22 cellular contexts compared by ENCODE assay signal in the genomic region with DNA sequence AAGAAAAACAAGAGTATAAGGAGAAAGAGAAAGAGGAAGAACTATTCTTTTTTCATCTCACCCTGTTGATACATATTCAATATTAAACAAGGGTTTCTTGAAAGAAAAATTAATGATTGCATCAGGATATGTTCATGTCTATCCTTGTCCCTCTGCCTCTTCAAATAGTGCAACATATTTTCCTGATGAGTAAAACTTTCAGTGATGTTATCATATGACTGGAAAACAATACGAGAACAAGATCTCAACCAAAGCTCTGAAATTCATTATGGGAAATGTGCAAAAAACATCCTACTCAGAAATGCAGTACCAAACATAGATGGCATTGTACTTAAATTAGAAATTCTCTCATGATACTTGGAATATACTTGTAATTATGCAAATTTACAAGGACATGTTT.
DNase-seq lines count a peak whose midpoint lies in the region; ATAC-seq and TF ChIP-seq lines count a peak whose summit lies in the region.
"Had no signal": no experiment of that assay in that cellular context is flagged by ENCODE, and none has a peak within 500 bp of the region (broad histone marks: within the 10 kb centered on the region; RNA-seq: fewer than 3 reads in every experiment).

No MANE protein-coding gene starts in this region.

- no peak overlapping the region for H4K8ac ChIP-seq in mesendoderm (ENCODE audit: low read depth, low read length)

- H2BK120ac ChIP-seq in mesendoderm (ENCODE audit: low read depth, low read length) = no peak overlapping the region

- H3K18ac ChIP-seq in mesendoderm (ENCODE audit: low read length) = no peak overlapping the region

- H3K4ac ChIP-seq in mesendoderm (ENCODE audit: low read depth, low read length) = no peak overlapping the region

- no peak overlapping the region for H2BK5ac ChIP-seq in mesendoderm (ENCODE audit: low read length)

- POLR2A ChIA-PET in BJ (lab: Charles Lee) = interaction anchor here (0.6 kb wide), 1 partner anchor 33 kb away, joined by 4 read pairs; no protein-coding TSS in a partner anchor

- no peak overlapping the region for H3K4me2 ChIP-seq in mesendoderm (ENCODE audit: low read length)

- H3K23ac ChIP-seq in mesendoderm (ENCODE audit: low read length) = no peak overlapping the region

- no peak overlapping the region for H2BK15ac ChIP-seq in mesendoderm (replicated peaks; ENCODE audit: low read depth)

- DNase-seq in BJ (ENCODE audit: low read depth) = peak; percentile 34
- DNase-seq in NCI-H460 (ENCODE audit: extremely low read depth, low read depth) = peak; percentile 56
- DNase-seq in dermis microvascular lymphatic vessel endothelial cell (ENCODE audit: low read depth in 2 of 2) = peak; percentile 26 to 53
- peak; percentile 34 for DNase-seq in mesendoderm
- DNase-seq in effector CD8-positive, alpha-beta T cell (lab: John Stamatoyannopoulos, UW) = no peak
- no peak for DNase-seq in NCI-H748 treated with DMSO at 0.1 percent for 48 hours (lab: John Stamatoyannopoulos, UW)
- DNase-seq in activated naive CD4-positive, alpha-beta T cell (lab: John Stamatoyannopoulos, UW) = no peak
- DNase-seq: activated CD4-positive, alpha-beta T cell treated with anti-CD3 and anti-CD28 coated beads for 48 hours; C1 segment of cervical spinal cord; colonic mucosa; DMS79 treated with DMSO at 0.1 percent for 48 hours; KG1; left cardiac atrium; naive thymus-derived CD8-positive, alpha-beta T cell; NCI-H1694; NCI-H774; SHP77 treated with DMSO at 0.1 percent for 48 hours; stimulated activated CD4-positive, alpha-beta T cell treated with anti-CD3 and anti-CD28 coated beads, Interleukin-4, amount 100 ng/mL, for 24 hours; T1000; upper lobe of left lung had no signal

- H3K79me1 ChIP-seq in mesendoderm (ENCODE audit: low read length) = no peaks in the 10 kb centered on the region

- H3K27me3 ChIP-seq in BJ (ENCODE audit: control insufficient read depth, insufficient read depth, low read length) (no peaks in the 10 kb centered on the region), mesendoderm (ENCODE audit: insufficient read depth, low read length, poor library complexity) (no peaks in the 10 kb centered on the region)
- H3K27me3 ChIP-seq: colonic mucosa, right atrium auricular region, upper lobe of left lung had no signal

- CTCF ChIA-PET in BJ (lab: Yijun Ruan, JAX) = no interaction called here

- no peak for ATAC-seq in GM21529 (IDR thresholded peaks at IDR 0.05; ENCODE audit: unreplicated experiment)
- ATAC-seq: left cardiac atrium; naive thymus-derived CD8-positive, alpha-beta T cell had no signal

- no CpG with 5 or more reads among the region's 1 CpG for WGBS in mesendoderm (ENCODE audit: extremely low coverage, insufficient coverage, low lambda C conversion rate)

- no peak overlapping the region for H3K9ac ChIP-seq in mesendoderm (ENCODE audit: low read length)

- H3K36me3 ChIP-seq in BJ (ENCODE audit: control insufficient read depth, insufficient read depth, low read length) = no peaks in the 10 kb centered on the region
- H3K36me3 ChIP-seq in mesendoderm (ENCODE audit: control insufficient read depth, insufficient read depth, low read length) = no peaks in the 10 kb centered on the region
- H3K36me3 ChIP-seq: colonic mucosa, right atrium auricular region, upper lobe of left lung had no signal

- no peaks in the 10 kb centered on the region for H3K79me2 ChIP-seq in mesendoderm (ENCODE audit: control insufficient read depth, insufficient read depth, low read length)

- H3K4me3 ChIP-seq in BJ (ENCODE audit: low read depth, low read length) (no peak overlapping the region), mesendoderm (ENCODE audit: low read length) (no peak overlapping the region)
- H3K4me3 ChIP-seq: colonic mucosa, right atrium auricular region, upper lobe of left lung had no signal

- H2AK5ac ChIP-seq in mesendoderm (ENCODE audit: low read length) = no peak overlapping the region

- no peak overlapping the region for H3K27ac ChIP-seq in mesendoderm (ENCODE audit: low read depth, low read length)
- H3K27ac ChIP-seq: colonic mucosa, right atrium auricular region, upper lobe of left lung had no signal

- H3K4me1 ChIP-seq in mesendoderm (ENCODE audit: control insufficient read depth, low read depth, low read length) = peaks cover 1% of the 10 kb centered on the region
- H3K4me1 ChIP-seq: colonic mucosa, right atrium auricular region, upper lobe of left lung had no signal

- no peak overlapping the region for H3K56ac ChIP-seq in mesendoderm (ENCODE audit: low read length)

- TF ChIP-seq CTCF in BJ (IDR thresholded peaks at IDR 0.05; ENCODE audit: insufficient read depth, low read depth, low read length) = no peak

- H4K5ac ChIP-seq in mesendoderm (ENCODE audit: low read length) = no peak overlapping the region

Comparison
In these comparisons a context has a peak if more than half of its experiments do, and no peak if none do; other contexts are left out.
1. DNase-seq: peak in BJ (single experiment), NCI-H460 (single experiment), dermis microvascular lymphatic vessel endothelial cell (2 of 2) and mesendoderm (single experiment); none in effector CD8-positive, alpha-beta T cell (single experiment), NCI-H748 treated with DMSO at 0.1 percent for 48 hours (single experiment) and activated naive CD4-positive, alpha-beta T cell (0 of 4).